Comparison of ENCODE assay signal across 1 cellular context in the genomic region with DNA sequence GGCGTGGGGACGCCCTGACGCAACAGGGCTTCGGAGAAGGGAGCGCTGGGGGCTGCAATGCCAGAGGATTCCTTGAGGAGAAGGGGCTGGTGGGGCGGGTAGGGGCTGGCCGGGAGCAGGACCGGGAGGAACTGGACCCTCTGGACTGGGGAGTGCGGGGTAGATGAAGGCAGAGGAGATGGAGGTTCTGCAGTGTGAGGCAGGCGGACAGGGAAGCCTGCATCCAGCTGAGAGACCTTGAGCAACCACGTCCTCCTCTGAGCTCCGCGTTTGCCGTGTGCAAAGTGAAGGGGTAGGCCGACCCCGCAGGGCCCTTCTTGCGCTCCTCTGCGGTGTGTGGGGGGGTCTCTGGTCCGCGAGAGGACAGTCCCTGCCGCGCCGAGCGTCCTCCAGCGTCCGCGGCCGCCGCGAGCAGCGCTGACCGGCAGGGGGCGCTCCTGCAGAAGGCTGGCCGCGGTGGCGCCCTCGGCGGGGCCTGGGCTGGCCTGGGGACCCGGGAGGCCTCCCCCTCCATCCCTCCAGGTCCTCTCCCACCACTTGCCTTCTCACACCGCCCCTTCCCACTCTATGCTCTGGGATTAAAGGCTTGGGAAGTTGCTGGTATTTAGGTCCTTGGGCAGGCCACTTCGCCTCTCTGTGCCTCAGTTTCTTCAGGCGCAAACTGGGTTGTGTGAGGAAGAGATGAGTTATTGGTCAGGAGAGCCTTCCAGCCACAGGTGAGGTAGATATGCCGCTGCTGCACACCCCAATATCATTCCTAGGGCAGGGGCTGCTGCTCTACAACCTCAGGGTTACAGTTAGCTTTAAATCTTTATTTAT.
A peak's percentile ranks its signal among the peaks of the same experiment; 100 is the strongest.
TF ChIP-seq lines count a peak whose summit lies in the region.

No MANE protein-coding gene starts in this region.

TF ChIP-seq in HepG2, 621 proteins besides CTCF, POLR2A, EP300 and RAD21 (continued from another document):
- TF ChIP-seq, protein P1, sequence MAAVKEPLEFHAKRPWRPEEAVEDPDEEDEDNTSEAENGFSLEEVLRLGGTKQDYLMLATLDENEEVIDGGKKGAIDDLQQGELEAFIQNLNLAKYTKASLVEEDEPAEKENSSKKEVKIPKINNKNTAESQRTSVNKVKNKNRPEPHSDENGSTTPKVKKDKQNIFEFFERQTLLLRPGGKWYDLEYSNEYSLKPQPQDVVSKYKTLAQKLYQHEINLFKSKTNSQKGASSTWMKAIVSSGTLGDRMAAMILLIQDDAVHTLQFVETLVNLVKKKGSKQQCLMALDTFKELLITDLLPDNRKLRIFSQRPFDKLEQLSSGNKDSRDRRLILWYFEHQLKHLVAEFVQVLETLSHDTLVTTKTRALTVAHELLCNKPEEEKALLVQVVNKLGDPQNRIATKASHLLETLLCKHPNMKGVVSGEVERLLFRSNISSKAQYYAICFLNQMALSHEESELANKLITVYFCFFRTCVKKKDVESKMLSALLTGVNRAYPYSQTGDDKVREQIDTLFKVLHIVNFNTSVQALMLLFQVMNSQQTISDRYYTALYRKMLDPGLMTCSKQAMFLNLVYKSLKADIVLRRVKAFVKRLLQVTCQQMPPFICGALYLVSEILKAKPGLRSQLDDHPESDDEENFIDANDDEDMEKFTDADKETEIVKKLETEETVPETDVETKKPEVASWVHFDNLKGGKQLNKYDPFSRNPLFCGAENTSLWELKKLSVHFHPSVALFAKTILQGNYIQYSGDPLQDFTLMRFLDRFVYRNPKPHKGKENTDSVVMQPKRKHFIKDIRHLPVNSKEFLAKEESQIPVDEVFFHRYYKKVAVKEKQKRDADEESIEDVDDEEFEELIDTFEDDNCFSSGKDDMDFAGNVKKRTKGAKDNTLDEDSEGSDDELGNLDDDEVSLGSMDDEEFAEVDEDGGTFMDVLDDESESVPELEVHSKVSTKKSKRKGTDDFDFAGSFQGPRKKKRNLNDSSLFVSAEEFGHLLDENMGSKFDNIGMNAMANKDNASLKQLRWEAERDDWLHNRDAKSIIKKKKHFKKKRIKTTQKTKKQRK (IDR thresholded peaks at IDR 0.05; ENCODE audit: low read length): no peak
- TF ChIP-seq ZNF121 (CRISPR knock-in tag; IDR thresholded peaks at IDR 0.05) (no peak), ZNF547 (CRISPR knock-in tag; IDR thresholded peaks at IDR 0.05) (no peak), ZNF549 (CRISPR knock-in tag; IDR thresholded peaks at IDR 0.05) (no peak), DNMT1 (CRISPR knock-in tag; IDR thresholded peaks at IDR 0.05) (peak; percentile 95), GLMP (CRISPR knock-in tag; IDR thresholded peaks at IDR 0.05; ENCODE audit: borderline replicate concordance) (no peak), SP5 (CRISPR knock-in tag; IDR thresholded peaks at IDR 0.05; ENCODE audit: borderline replicate concordance, low read depth) (no peak)
